1 cellular context compared by ENCODE assay signal in the genomic region with DNA sequence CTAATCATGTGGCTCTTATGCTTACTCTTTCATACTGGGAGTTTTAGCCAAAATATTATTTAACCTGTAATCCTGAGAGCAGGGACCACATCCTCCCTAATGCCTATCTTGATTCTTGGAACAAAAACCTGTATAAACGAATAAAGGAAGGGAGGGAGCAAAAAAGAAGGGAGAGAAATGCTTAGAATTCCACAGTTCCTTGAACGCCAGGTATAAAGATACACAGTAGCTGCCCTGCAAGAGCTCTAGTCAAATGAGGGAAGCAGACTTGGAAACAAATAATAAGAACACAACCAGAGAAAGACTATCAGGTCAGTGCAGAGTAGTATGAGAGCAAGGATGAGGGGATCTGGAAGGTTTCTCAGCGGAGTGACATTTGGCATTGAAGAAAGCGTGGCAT.
TF ChIP-seq lines count a peak whose summit lies in the region.

No MANE protein-coding gene starts in this region.

TF ChIP-seq in SK-N-SH treated with all-trans-retinoic acid at 6 μM for 48 hours, 23 proteins besides CTCF, POLR2A, EP300 and RAD21:
- TF ChIP-seq GLIS3 (CRISPR knock-in tag; IDR thresholded peaks at IDR 0.05) (no peak), BACH2 (CRISPR knock-in tag; IDR thresholded peaks at IDR 0.05; ENCODE audit: borderline replicate concordance) (no peak), ZNF565 (CRISPR knock-in tag; conservative IDR thresholded peaks at IDR 0.05; ENCODE audit: low read depth) (no peak), ZNF8 (CRISPR knock-in tag; IDR thresholded peaks at IDR 0.05) (no peak), ZFP3 (CRISPR knock-in tag; IDR thresholded peaks at IDR 0.05) (no peak), ZNF70 (CRISPR knock-in tag; IDR thresholded peaks at IDR 0.05) (no peak), TCF4 (CRISPR knock-in tag; IDR thresholded peaks at IDR 0.05; ENCODE audit: borderline replicate concordance) (no peak), RARB (CRISPR knock-in tag; IDR thresholded peaks at IDR 0.05) (no peak), POU6F1 (CRISPR knock-in tag; IDR thresholded peaks at IDR 0.05; ENCODE audit: borderline replicate concordance, low read depth) (no peak), ZC3H10 (CRISPR knock-in tag; IDR thresholded peaks at IDR 0.05) (no peak), SNAI2 (CRISPR knock-in tag; IDR thresholded peaks at IDR 0.05) (no peak), CREB5 (CRISPR knock-in tag; IDR thresholded peaks at IDR 0.05; ENCODE audit: low read depth) (no peak), ARNTL (CRISPR knock-in tag; IDR thresholded peaks at IDR 0.05; ENCODE audit: borderline replicate concordance, low read depth) (no peak)
- TF ChIP-seq, protein P1, sequence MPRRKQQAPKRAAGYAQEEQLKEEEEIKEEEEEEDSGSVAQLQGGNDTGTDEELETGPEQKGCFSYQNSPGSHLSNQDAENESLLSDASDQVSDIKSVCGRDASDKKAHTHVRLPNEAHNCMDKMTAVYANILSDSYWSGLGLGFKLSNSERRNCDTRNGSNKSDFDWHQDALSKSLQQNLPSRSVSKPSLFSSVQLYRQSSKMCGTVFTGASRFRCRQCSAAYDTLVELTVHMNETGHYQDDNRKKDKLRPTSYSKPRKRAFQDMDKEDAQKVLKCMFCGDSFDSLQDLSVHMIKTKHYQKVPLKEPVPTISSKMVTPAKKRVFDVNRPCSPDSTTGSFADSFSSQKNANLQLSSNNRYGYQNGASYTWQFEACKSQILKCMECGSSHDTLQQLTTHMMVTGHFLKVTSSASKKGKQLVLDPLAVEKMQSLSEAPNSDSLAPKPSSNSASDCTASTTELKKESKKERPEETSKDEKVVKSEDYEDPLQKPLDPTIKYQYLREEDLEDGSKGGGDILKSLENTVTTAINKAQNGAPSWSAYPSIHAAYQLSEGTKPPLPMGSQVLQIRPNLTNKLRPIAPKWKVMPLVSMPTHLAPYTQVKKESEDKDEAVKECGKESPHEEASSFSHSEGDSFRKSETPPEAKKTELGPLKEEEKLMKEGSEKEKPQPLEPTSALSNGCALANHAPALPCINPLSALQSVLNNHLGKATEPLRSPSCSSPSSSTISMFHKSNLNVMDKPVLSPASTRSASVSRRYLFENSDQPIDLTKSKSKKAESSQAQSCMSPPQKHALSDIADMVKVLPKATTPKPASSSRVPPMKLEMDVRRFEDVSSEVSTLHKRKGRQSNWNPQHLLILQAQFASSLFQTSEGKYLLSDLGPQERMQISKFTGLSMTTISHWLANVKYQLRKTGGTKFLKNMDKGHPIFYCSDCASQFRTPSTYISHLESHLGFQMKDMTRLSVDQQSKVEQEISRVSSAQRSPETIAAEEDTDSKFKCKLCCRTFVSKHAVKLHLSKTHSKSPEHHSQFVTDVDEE (CRISPR knock-in tag; IDR thresholded peaks at IDR 0.05): no peak
TF ChIP-seq in SK-N-SH treated with all-trans-retinoic acid at 6 μM for 48 hours: peak in this region for 0.
